ENCODE assay signal across 1 cellular context in the genomic region with DNA sequence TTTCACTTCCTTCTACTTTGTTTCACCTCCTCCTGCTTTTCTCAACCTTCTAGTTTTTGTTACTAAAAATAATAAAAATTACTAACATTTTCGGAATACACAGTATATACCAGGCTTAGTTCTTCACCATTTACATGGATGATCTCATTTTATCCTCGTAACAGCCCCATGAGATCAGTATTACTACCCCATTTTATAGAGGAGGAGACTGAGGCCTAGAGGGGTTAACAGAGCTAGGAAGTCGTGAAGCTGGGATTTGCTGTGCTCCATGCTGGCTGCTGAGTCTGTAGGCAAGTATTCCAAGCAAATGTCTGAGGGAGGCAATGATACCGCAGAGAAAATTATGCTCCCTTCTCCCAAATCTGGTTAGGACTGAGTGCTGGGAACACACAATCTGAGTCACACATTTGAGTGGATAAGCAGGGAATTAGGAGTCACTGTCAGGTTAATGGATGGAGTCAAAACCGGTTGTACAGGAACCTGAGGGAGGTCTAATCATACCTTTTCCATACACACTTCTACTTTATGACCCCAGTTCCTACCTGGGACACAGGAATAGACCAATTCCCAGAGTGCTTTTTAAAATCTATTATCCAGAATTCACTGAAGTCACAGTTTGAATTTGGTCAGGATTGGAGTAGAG.
TF ChIP-seq lines count a peak whose summit lies in the region.

No MANE protein-coding gene starts in this region.

TF ChIP-seq in HepG2, 621 proteins besides CTCF, POLR2A, EP300 and RAD21:
- TF ChIP-seq ZNF629 (CRISPR knock-in tag; conservative IDR thresholded peaks at IDR 0.05) (peak; percentile 75), CBX1 (IDR thresholded peaks at IDR 0.05; ENCODE audit: low read depth) (no peak)
TF ChIP-seq in HepG2: peak in this region for 1.
